ENCODE assay signal across 13 cellular contexts in the genomic region with DNA sequence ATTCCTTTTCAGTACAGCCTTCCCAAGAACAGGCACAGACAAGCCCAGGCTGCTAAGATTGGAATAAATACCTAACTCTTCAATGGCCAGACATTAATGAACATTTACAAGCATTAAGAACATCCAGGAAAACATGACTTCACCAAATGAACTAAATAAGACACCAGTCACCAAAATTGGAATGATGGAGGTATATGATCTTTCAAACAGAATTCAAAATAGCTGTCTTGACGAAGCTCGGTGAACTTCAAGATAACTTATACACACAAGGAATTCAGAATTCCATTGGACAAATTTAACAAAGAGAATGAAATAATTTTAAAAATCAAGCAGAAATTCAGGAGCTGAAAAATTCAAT. TPM values are rescaled to one million over a fixed set of nuclear protein-coding genes. Genes with fewer than 3 reads are reported as not detected.
DNase-seq lines count a peak whose midpoint lies in the region; ATAC-seq, FAIRE-seq and TF ChIP-seq lines count a peak whose summit lies in the region.
"Had no signal": no experiment of that assay in that cellular context is flagged by ENCODE, and none has a peak within 500 bp of the region (broad histone marks: within the 10 kb centered on the region; RNA-seq: fewer than 3 reads in every experiment).

No MANE protein-coding gene starts in this region.

- H3K79me2 ChIP-seq in keratinocyte (ENCODE audit: control insufficient read depth, insufficient read depth, low read length) (no peaks in the 10 kb centered on the region), smooth muscle cell (ENCODE audit: low read depth) (no peaks in the 10 kb centered on the region)

- H2AFZ ChIP-seq in keratinocyte (ENCODE audit: control insufficient read depth, low read length) (peak overlapping the region; percentile 73), smooth muscle cell (ENCODE audit: low read depth) (peak overlapping the region; percentile 28)

- H3K27me3 ChIP-seq in keratinocyte (ENCODE audit: control insufficient read depth, extremely low read depth, insufficient read depth, low read length) (no peaks in the 10 kb centered on the region), smooth muscle cell (ENCODE audit: low read depth) (no peaks in the 10 kb centered on the region)
- H3K27me3 ChIP-seq: ascending aorta, BLaER1 had no signal

- no peaks in the 10 kb centered on the region for H3K36me3 Mint-ChIP-seq in activated T-cell treated with anti-CD3 and anti-CD28 coated beads, Interleukin-2, amount 50 U/mL, for 72 hours (ENCODE audit: insufficient read depth in 2 of 2)
- H3K36me3 Mint-ChIP-seq in WTC11, result no peaks in the 10 kb centered on the region
- no peaks in the 10 kb centered on the region for H3K36me3 Mint-ChIP-seq in activated CD4-positive, alpha-beta memory T cell treated with anti-CD3 and anti-CD28 coated beads for 36 hours
- no peaks in the 10 kb centered on the region for H3K36me3 Mint-ChIP-seq in activated T-helper 17 cell treated with anti-CD3 and anti-CD28 coated beads, Interleukin-2, amount 50 U/mL, for 72 hours (ENCODE audit: low read depth)

- peak overlapping the region; percentile 45 for H3K27ac ChIP-seq in keratinocyte (ENCODE audit: control insufficient read depth, insufficient read depth, low read length)
- no peak overlapping the region for H3K27ac ChIP-seq in smooth muscle cell (ENCODE audit: low read depth)
- H3K27ac ChIP-seq: BLaER1 had no signal

- ATAC-seq in activated T-cell treated with anti-CD3 and anti-CD28 coated beads, Interleukin-2, amount 50 U/mL, for 72 hours (replicated peaks in 1 of 2), result no peak
- ATAC-seq in WTC11, result no peak
- no peak for ATAC-seq in GM18868 (IDR thresholded peaks at IDR 0.05; ENCODE audit: unreplicated experiment)
- no peak for ATAC-seq in activated T-helper 17 cell treated with anti-CD3 and anti-CD28 coated beads, Interleukin-2, amount 50 U/mL, for 72 hours (replicated peaks)

- H3K36me3 ChIP-seq in keratinocyte (ENCODE audit: control insufficient read depth in 2 of 2, extremely low read depth in 1 of 2, insufficient read depth in 2 of 2, low read length in 2 of 2) (no peaks in the 10 kb centered on the region), smooth muscle cell (ENCODE audit: low read depth) (no peaks in the 10 kb centered on the region)
- H3K36me3 ChIP-seq: ascending aorta, BLaER1 had no signal

- intact Hi-C loops in activated CD4-positive, alpha-beta memory T cell treated with anti-CD3 and anti-CD28 coated beads for 36 hours (cut with micrococcal nuclease), result loop anchor here (1.0 to 10.0 kb wide), 9 partner anchors 181 to 731 kb away; a partner anchor contains a TSS

- H3K4me3 ChIP-seq in keratinocyte (ENCODE audit: control insufficient read depth in 2 of 3, extremely low read depth in 1 of 3, insufficient read depth in 2 of 3, low read depth in 1 of 3, low read length in 3 of 3) (peak overlapping the region in 2 of 3 experiments; percentile 23 to 30), smooth muscle cell (no peak overlapping the region)
- H3K4me3 ChIP-seq: ascending aorta, BLaER1, mucosa of descending colon had no signal

- no peaks in the 10 kb centered on the region for H3K9me3 ChIP-seq in keratinocyte (ENCODE audit: control insufficient read depth, low read depth, low read length)
- no peaks in the 10 kb centered on the region for H3K9me3 ChIP-seq in smooth muscle cell (replicated peaks; ENCODE audit: low read depth)
- H3K9me3 ChIP-seq: ascending aorta, BLaER1, mucosa of descending colon had no signal

- H3K27ac Mint-ChIP-seq in activated T-cell treated with anti-CD3 and anti-CD28 coated beads, Interleukin-2, amount 50 U/mL, for 72 hours, result peak overlapping the region; percentile 73
- peak overlapping the region; percentile 46; the same call in 1 of the 2 replicates for H3K27ac Mint-ChIP-seq in WTC11
- H3K27ac Mint-ChIP-seq in activated CD4-positive, alpha-beta memory T cell treated with anti-CD3 and anti-CD28 coated beads for 36 hours, result no peak overlapping the region
- no peak overlapping the region for H3K27ac Mint-ChIP-seq in activated T-helper 17 cell treated with anti-CD3 and anti-CD28 coated beads, Interleukin-2, amount 50 U/mL, for 72 hours
- H3K27ac Mint-ChIP-seq: activated CD4-positive, alpha-beta T cell treated with anti-CD3 and anti-CD28 coated beads for 36 hours had no signal

- H3K4me3 Mint-ChIP-seq in activated T-cell treated with anti-CD3 and anti-CD28 coated beads, Interleukin-2, amount 50 U/mL, for 72 hours, result no peak overlapping the region
- no peak overlapping the region for H3K4me3 Mint-ChIP-seq in WTC11
- H3K4me3 Mint-ChIP-seq in activated CD4-positive, alpha-beta memory T cell treated with anti-CD3 and anti-CD28 coated beads for 36 hours, result no peak overlapping the region
- no peak overlapping the region for H3K4me3 Mint-ChIP-seq in activated T-helper 17 cell treated with anti-CD3 and anti-CD28 coated beads, Interleukin-2, amount 50 U/mL, for 72 hours
- H3K4me3 Mint-ChIP-seq: activated CD4-positive, alpha-beta T cell treated with anti-CD3 and anti-CD28 coated beads for 36 hours had no signal

- no peaks in the 10 kb centered on the region for H4K20me1 ChIP-seq in keratinocyte (ENCODE audit: control insufficient read depth, extremely low read depth, insufficient read depth, low read length)
- H4K20me1 ChIP-seq in smooth muscle cell (ENCODE audit: low read depth), result no peaks in the 10 kb centered on the region
- H4K20me1 ChIP-seq: BLaER1 had no signal

- peaks cover 19% of the 10 kb centered on the region for H3K4me1 ChIP-seq in keratinocyte (ENCODE audit: control insufficient read depth, extremely low read depth, insufficient read depth, low read length)
- peaks cover 2% of the 10 kb centered on the region for H3K4me1 ChIP-seq in smooth muscle cell (ENCODE audit: low read depth)
- H3K4me1 ChIP-seq: BLaER1 had no signal

- FAIRE-seq in keratinocyte (lab: Jason Lieb, UNC), result no peak
- FAIRE-seq: colon had no signal

- H3K4me1 Mint-ChIP-seq in activated T-cell treated with anti-CD3 and anti-CD28 coated beads, Interleukin-2, amount 50 U/mL, for 72 hours (ENCODE audit: low read depth), result no peaks in the 10 kb centered on the region
- H3K4me1 Mint-ChIP-seq in WTC11, result peaks cover 26% of the 10 kb centered on the region
- no peaks in the 10 kb centered on the region for H3K4me1 Mint-ChIP-seq in activated CD4-positive, alpha-beta memory T cell treated with anti-CD3 and anti-CD28 coated beads for 36 hours (ENCODE audit: low read depth)
- no peaks in the 10 kb centered on the region for H3K4me1 Mint-ChIP-seq in activated T-helper 17 cell treated with anti-CD3 and anti-CD28 coated beads, Interleukin-2, amount 50 U/mL, for 72 hours
- H3K4me1 Mint-ChIP-seq: activated CD4-positive, alpha-beta T cell treated with anti-CD3 and anti-CD28 coated beads for 36 hours had no signal

- no peaks in the 10 kb centered on the region for H3K27me3 Mint-ChIP-seq in activated T-cell treated with anti-CD3 and anti-CD28 coated beads, Interleukin-2, amount 50 U/mL, for 72 hours (ENCODE audit: low read depth)
- no peaks in the 10 kb centered on the region; the same call in 1 of the 2 replicates for H3K27me3 Mint-ChIP-seq in WTC11 (ENCODE audit: low read depth)
- H3K27me3 Mint-ChIP-seq in activated CD4-positive, alpha-beta memory T cell treated with anti-CD3 and anti-CD28 coated beads for 36 hours, result no peaks in the 10 kb centered on the region
- H3K27me3 Mint-ChIP-seq in activated T-helper 17 cell treated with anti-CD3 and anti-CD28 coated beads, Interleukin-2, amount 50 U/mL, for 72 hours, result peaks cover 4% of the 10 kb centered on the region
- H3K27me3 Mint-ChIP-seq: activated CD4-positive, alpha-beta T cell treated with anti-CD3 and anti-CD28 coated beads for 36 hours had no signal

- TF ChIP-seq CTCF in WTC11 (IDR thresholded peaks at IDR 0.05), result no peak
- no peak for TF ChIP-seq CTCF in keratinocyte (optimal IDR thresholded peaks at IDR 0.05 in 1 of 3, IDR thresholded peaks at IDR 0.05 in 1 of 3, conservative IDR thresholded peaks at IDR 0.05 in 1 of 3; ENCODE audit: extremely low read depth in 1 of 3, insufficient read depth in 2 of 3, low read length in 3 of 3)
- no peak for TF ChIP-seq CTCF in smooth muscle cell (IDR thresholded peaks at IDR 0.05; ENCODE audit: borderline replicate concordance, insufficient read depth, poor library complexity, severe bottlenecking)

- peak overlapping the region; percentile 82 for H3K4me2 ChIP-seq in keratinocyte (ENCODE audit: control insufficient read depth, extremely low read depth, insufficient read depth, low read depth, low read length)
- H3K4me2 ChIP-seq in smooth muscle cell, result no peak overlapping the region
- H3K4me2 ChIP-seq: BLaER1 had no signal

- dilution Hi-C loops in keratinocyte (cut with MboI; ENCODE audit: extremely low pct_ligation_motif_present, low sequenced_read_pairs), result no loop called here

- H3K9ac ChIP-seq in keratinocyte (ENCODE audit: control insufficient read depth, extremely low read depth, insufficient read depth, low read length) (no peak overlapping the region), smooth muscle cell (ENCODE audit: low read depth) (no peak overlapping the region)
- H3K9ac ChIP-seq: BLaER1 had no signal

- H3K9me3 Mint-ChIP-seq in activated T-cell treated with anti-CD3 and anti-CD28 coated beads, Interleukin-2, amount 50 U/mL, for 72 hours, result no peaks in the 10 kb centered on the region
- H3K9me3 Mint-ChIP-seq in WTC11, result 0 out of 2 replicates have a peak, but pooled peaks cover 3% of the 10 kb centered on the region
- no peaks in the 10 kb centered on the region for H3K9me3 Mint-ChIP-seq in activated CD4-positive, alpha-beta memory T cell treated with anti-CD3 and anti-CD28 coated beads for 36 hours
- H3K9me3 Mint-ChIP-seq in activated T-helper 17 cell treated with anti-CD3 and anti-CD28 coated beads, Interleukin-2, amount 50 U/mL, for 72 hours, result no peaks in the 10 kb centered on the region

- H3K9me1 ChIP-seq in keratinocyte (ENCODE audit: control insufficient read depth, extremely low read depth, insufficient read depth, low read length), result no peaks in the 10 kb centered on the region

- POLR2A ChIA-PET in WTC11 (lab: Charles Lee), result interaction anchor here (0.6 kb wide), 1 partner anchor 28 kb away, joined by 3 read pairs; no protein-coding TSS in a partner anchor
- POLR2A ChIA-PET in activated CD4-positive, alpha-beta memory T cell treated with anti-CD3 and anti-CD28 coated beads for 36 hours (lab: Charles Lee), result no interaction called here

- no peak for DNase-seq in activated T-cell treated with anti-CD3 and anti-CD28 coated beads, Interleukin-2, amount 50 U/mL, for 72 hours
- DNase-seq in activated T-cell treated with anti-CD3 and anti-CD28 coated beads, Interleukin-2, amount 50 U/mL, for 1 hour, result no peak
- no peak for DNase-seq in WTC11 (ENCODE audit: low spot score)
- no peak for DNase-seq in keratinocyte (ENCODE audit: low read depth, low spot score)
- no peak for DNase-seq in smooth muscle cell (lab: John Stamatoyannopoulos, UW; ENCODE audit: unreplicated experiment)
- no peak for DNase-seq in activated CD4-positive, alpha-beta memory T cell treated with anti-CD3 and anti-CD28 coated beads for 36 hours

- 92% methylated on average over 2 of the region's 2 CpGs for WGBS in smooth muscle cell (ENCODE audit: low lambda C conversion rate)

- no peaks in the 10 kb centered on the region for H3F3A ChIP-seq in smooth muscle cell (ENCODE audit: low read depth)

- CTCF ChIA-PET in WTC11 (lab: Charles Lee), result interaction anchor here (0.8 to 1.5 kb wide), 4 partner anchors 11 to 732 kb away, joined by 3 to 6 read pairs (median 5); a partner anchor contains a TSS
- CTCF ChIA-PET in activated CD4-positive, alpha-beta memory T cell treated with anti-CD3 and anti-CD28 coated beads for 36 hours (lab: Charles Lee), result interaction anchor here (0.6 to 5.4 kb wide), 16 partner anchors 9 to 1631 kb away, joined by 3 to 36 read pairs (median 3); a partner anchor contains a TSS

RNA-seq across cellular contexts. Expression of a gene that starts 16.4 kb away (rescaled TPM):
- 10 to 100 TPM; 24.9 to 32.7 TPM for total RNA-seq in activated T-cell treated with anti-CD3 and anti-CD28 coated beads, Interleukin-2, amount 50 U/mL, for 72 hours
- 48.7 to 56.8 TPM (median 48.9 TPM) in 3 replicates for total RNA-seq in WTC11 (2021)
- 23.4 to 32.3 TPM (median 29.5 TPM) in 3 replicates for polyA plus RNA-seq in keratinocyte
- polyA plus RNA-seq in keratinocyte (2011; ENCODE audit: low read depth), result 30.9 TPM
- polyA plus RNA-seq in keratinocyte (2011; cell fraction: cytosol; rRNA removed), result 21.1 and 35.6 TPM in 2 replicates
- 43.8 and 46.1 TPM in 2 replicates for polyA plus RNA-seq in keratinocyte (2011; cell fraction: nucleus; rRNA removed)
- 21.1 and 21.4 TPM in 2 replicates for polyA plus RNA-seq in keratinocyte (2012; ENCODE audit: low replicate concordance)
- polyA minus RNA-seq in keratinocyte, result 15.6 to 47.1 TPM (median 37.6 TPM) in 3 replicates
- polyA minus RNA-seq in keratinocyte (2011; cell fraction: cytosol; rRNA and poly(A)+ RNA removed), result 12.9 TPM
- 18.8 and 41.8 TPM in 2 replicates for polyA minus RNA-seq in keratinocyte (2011; cell fraction: nucleus; rRNA and poly(A)+ RNA removed)
- total RNA-seq in smooth muscle cell, result 15.7 and 20.5 TPM in 2 replicates
- polyA plus RNA-seq in smooth muscle cell, result 7.3 and 10.7 TPM in 2 replicates
- total RNA-seq in activated CD4-positive, alpha-beta memory T cell treated with anti-CD3 and anti-CD28 coated beads for 36 hours, result 10 to 100 TPM; 34.8 to 37.7 TPM
- 10 to 100 TPM; 25.0 to 45.3 TPM for total RNA-seq in activated T-helper 17 cell treated with anti-CD3 and anti-CD28 coated beads, Interleukin-2, amount 50 U/mL, for 72 hours

RNA-seq across cellular contexts. Expression of a gene that starts 54.9 kb away (rescaled TPM):
- 1 to 10 TPM; 4.3 to 5.7 TPM for total RNA-seq in activated T-cell treated with anti-CD3 and anti-CD28 coated beads, Interleukin-2, amount 50 U/mL, for 72 hours
- total RNA-seq in WTC11 (2021) (8.1 to 11.2 TPM (median 9.2 TPM) in 3 replicates), smooth muscle cell (5.7 and 6.9 TPM in 2 replicates)
- polyA plus RNA-seq in keratinocyte (7.9 to 19.0 TPM (median 11.7 TPM) in 3 replicates), smooth muscle cell (0.54 and 1.6 TPM in 2 replicates)
- 14.1 TPM for polyA plus RNA-seq in keratinocyte (2011; ENCODE audit: low read depth)
- 1.6 and 3.2 TPM in 2 replicates for polyA plus RNA-seq in keratinocyte (2011; cell fraction: cytosol; rRNA removed)
- 24.3 and 28.3 TPM in 2 replicates for polyA plus RNA-seq in keratinocyte (2011; cell fraction: nucleus; rRNA removed)
- 4.7 and 17.6 TPM in 2 replicates for polyA plus RNA-seq in keratinocyte (2012; ENCODE audit: low replicate concordance)
- polyA minus RNA-seq in keratinocyte, result 12.8 to 79.7 TPM (median 65.4 TPM) in 3 replicates
- 6.5 TPM for polyA minus RNA-seq in keratinocyte (2011; cell fraction: cytosol; rRNA and poly(A)+ RNA removed)
- 57.4 and 120 TPM in 2 replicates for polyA minus RNA-seq in keratinocyte (2011; cell fraction: nucleus; rRNA and poly(A)+ RNA removed)
- total RNA-seq in activated CD4-positive, alpha-beta memory T cell treated with anti-CD3 and anti-CD28 coated beads for 36 hours, result 1 to 10 TPM; 1.4 to 1.8 TPM
- total RNA-seq in activated T-helper 17 cell treated with anti-CD3 and anti-CD28 coated beads, Interleukin-2, amount 50 U/mL, for 72 hours, result 1 to 10 TPM; 2.4 to 6.0 TPM

Comparison
In these comparisons a context has a peak if more than half of its experiments do, and no peak if none do; other contexts are left out.
1. H3K27ac Mint-ChIP-seq: peak in activated T-cell treated with anti-CD3 and anti-CD28 coated beads, Interleukin-2, amount 50 U/mL, for 72 hours (single experiment) and WTC11 (single experiment); none in activated CD4-positive, alpha-beta memory T cell treated with anti-CD3 and anti-CD28 coated beads for 36 hours (single experiment) and activated T-helper 17 cell treated with anti-CD3 and anti-CD28 coated beads, Interleukin-2, amount 50 U/mL, for 72 hours (single experiment).